ENCODE assay signal across 9 cellular contexts in genomic region chr10:88975377-88975720, GRCh38. TPM values are rescaled to one million over a fixed set of nuclear protein-coding genes. Genes with fewer than 3 reads are reported as not detected.
A peak's percentile ranks its signal among the peaks of the same experiment; 100 is the strongest.
DNase-seq lines count a peak whose midpoint lies in the region; ATAC-seq and TF ChIP-seq lines count a peak whose summit lies in the region.
"Had no signal": no experiment of that assay in that cellular context is flagged by ENCODE, and none has a peak within 500 bp of the region (broad histone marks: within the 10 kb centered on the region; RNA-seq: fewer than 3 reads in every experiment).

No MANE protein-coding gene starts in this region.

- H3K36me3 ChIP-seq in gastroesophageal sphincter = no peaks in the 10 kb centered on the region
- H3K36me3 ChIP-seq in stomach = no peaks in the 10 kb centered on the region

- H3K4me1 ChIP-seq in gastroesophageal sphincter = peaks cover 10 to 80% (median 15%) of the 10 kb centered on the region in 3 donors
- peaks cover 0 to 57% (median 31%) of the 10 kb centered on the region in 4 donors for H3K4me1 ChIP-seq in stomach

- TF ChIP-seq EP300 in gastroesophageal sphincter (IDR thresholded peaks at IDR 0.05) (no peak), stomach (IDR thresholded peaks at IDR 0.05) (no peak)

- H3K9me3 ChIP-seq in gastroesophageal sphincter = no peaks in the 10 kb centered on the region
- H3K9me3 ChIP-seq in stomach = no peaks in the 10 kb centered on the region

- 34 to 45% methylated on average over 3 of the region's 3 CpGs for WGBS in gastroesophageal sphincter (ENCODE audit: low coverage in 1 of 2), 2 donors
- 37 to 51% (median 48%) methylated on average over 3 of the region's 3 CpGs for WGBS in stomach, 5 donors

- intact Hi-C loops in stomach (cut with DNase I; ENCODE audit: low total_unique reads) = no loop called here

- no peak for ATAC-seq in gastroesophageal sphincter
- ATAC-seq in GM21360 (IDR thresholded peaks at IDR 0.05; ENCODE audit: unreplicated experiment) = no peak

- no peak for TF ChIP-seq POLR2A in gastroesophageal sphincter (IDR thresholded peaks at IDR 0.05)
- no peak for TF ChIP-seq POLR2A in stomach (IDR thresholded peaks at IDR 0.05)

- TF ChIP-seq CTCF in WI38 (IDR thresholded peaks at IDR 0.05; ENCODE audit: low read depth, low read length) = no peak
- no peak for TF ChIP-seq CTCF in gastroesophageal sphincter (IDR thresholded peaks at IDR 0.05)
- no peak for TF ChIP-seq CTCF in stomach (IDR thresholded peaks at IDR 0.05)

- H3K27ac ChIP-seq in gastroesophageal sphincter = peak overlapping the region; percentile 73 to 91 (median 77)
- H3K27ac ChIP-seq in stomach = peak overlapping the region in 4 of 5 donors; percentile 67 to 82 (median 76)
- H3K27ac ChIP-seq: 22Rv1 had no signal

- H3K4me3 ChIP-seq in WI38 (ENCODE audit: low read depth, low read length) (peak overlapping the region; percentile 54), gastroesophageal sphincter (peak overlapping the region; percentile 50 to 79), stomach (peak overlapping the region; percentile 38 to 45 (median 41))

- DNase-seq in DMS153 treated with DMSO at 0.1 percent for 48 hours (lab: John Stamatoyannopoulos, UW; ENCODE audit: unreplicated experiment) (peak; percentile 18), DMS153 (lab: John Stamatoyannopoulos, UW) (no peak), stomach (no peak), NCI-H1436 (lab: John Stamatoyannopoulos, UW) (no peak), hepatic stellate cell (ENCODE audit: low spot score) (no peak)

- H3K27me3 ChIP-seq in gastroesophageal sphincter = no peaks in the 10 kb centered on the region
- H3K27me3 ChIP-seq in stomach = no peaks in the 10 kb centered on the region

RNA-seq across cellular contexts. Expression of gene FAS, which starts 15.2 kb away (rescaled TPM):
- total RNA-seq in gastroesophageal sphincter (10 to 100 TPM; 15.0 to 27.5 (median 19.6) TPM), stomach (100 to 1,000 TPM in 1 of 5 donors, 10 to 100 TPM in 3, not detected in 1; 19.3 to 107 (median 46.2) TPM)
- polyA plus RNA-seq in stomach = 1 to 10 TPM; 5.0 to 8.4 (median 5.6) TPM

RNA-seq across cellular contexts. Expression of gene ACTA2, which starts 22.8 kb away (rescaled TPM):
- total RNA-seq in gastroesophageal sphincter = 1,000 to 10,000 TPM; 5,887 to 9,086 (median 7,887) TPM
- 1,000 to 10,000 TPM in 3 of 5 donors, 100 to 1,000 TPM in 2; 662 to 3,169 (median 1,551) TPM for total RNA-seq in stomach
- 1,000 to 10,000 TPM in 1 of 3 donors, 100 to 1,000 TPM in 2; 233 to 1,186 (median 339) TPM for polyA plus RNA-seq in stomach
